ENCODE assay signal across 18 cellular contexts in genomic region chr2:197897944-197898678, GRCh38.
A peak's percentile ranks its signal among the peaks of the same experiment; 100 is the strongest.
DNase-seq lines count a peak whose midpoint lies in the region; ATAC-seq and TF ChIP-seq lines count a peak whose summit lies in the region.
"Had no signal": no experiment of that assay in that cellular context is flagged by ENCODE, and none has a peak within 500 bp of the region (broad histone marks: within the 10 kb centered on the region; RNA-seq: fewer than 3 reads in every experiment).

No MANE protein-coding gene starts in this region.

- WGBS in heart right ventricle, 2 donors, result 72 to 78% methylated on average over 4 of the region's 4 CpGs

- CTCF ChIA-PET in activated CD4-positive, alpha-beta T cell treated with anti-CD3 and anti-CD28 coated beads for 36 hours (lab: Charles Lee), result interaction anchor here (1.0 kb wide), 1 partner anchor 23 kb away, joined by 3 read pairs; no protein-coding TSS in a partner anchor

- H3K9me3 ChIP-seq in left ventricle myocardium inferior (replicated peaks), result no peaks in the 10 kb centered on the region
- no peaks in the 10 kb centered on the region for H3K9me3 ChIP-seq in heart right ventricle
- no peaks in the 10 kb centered on the region for H3K9me3 ChIP-seq in gastrocnemius medialis
- H3K9me3 ChIP-seq: BE2C, BLaER1, Caco-2 had no signal

- no peaks in the 10 kb centered on the region for H3K36me3 ChIP-seq in left ventricle myocardium inferior
- no peaks in the 10 kb centered on the region for H3K36me3 ChIP-seq in heart right ventricle
- no peaks in the 10 kb centered on the region for H3K36me3 ChIP-seq in gastrocnemius medialis
- H3K36me3 ChIP-seq: BE2C, BLaER1 had no signal

- H3K4me1 ChIP-seq in left ventricle myocardium inferior (peaks cover 65% of the 10 kb centered on the region), heart right ventricle (peaks cover 0 to 55% (median 23%) of the 10 kb centered on the region in 9 donors), gastrocnemius medialis (peaks cover 27 to 53% of the 10 kb centered on the region in 2 donors)
- H3K4me1 ChIP-seq: BE2C, Caco-2 had no signal

- H3K4me3 Mint-ChIP-seq in activated CD4-positive, alpha-beta T cell treated with anti-CD3 and anti-CD28 coated beads for 36 hours, result no peak overlapping the region
- H3K4me3 Mint-ChIP-seq: CD4-positive, alpha-beta memory T cell; CD4-positive, CD25-positive, alpha-beta regulatory T cell had no signal

- in situ Hi-C loops in gastrocnemius medialis (cut with MboI; ENCODE audit: low sequenced_read_pairs in 4 of 4), result no loop called here

- peaks cover 38% of the 10 kb centered on the region for H3K4me1 Mint-ChIP-seq in activated CD4-positive, alpha-beta T cell treated with anti-CD3 and anti-CD28 coated beads for 36 hours

- POLR2A ChIA-PET in activated CD4-positive, alpha-beta T cell treated with anti-CD3 and anti-CD28 coated beads for 36 hours (lab: Charles Lee), result interaction anchor here (1.0 kb wide), 1 partner anchor 9 kb away, joined by 3 read pairs; no protein-coding TSS in a partner anchor

- DNase-seq in activated CD4-positive, alpha-beta T cell treated with anti-CD3 and anti-CD28 coated beads for 36 hours, result peak; percentile 8
- DNase-seq in activated CD4-positive, alpha-beta T cell treated with anti-CD3 and anti-CD28 coated beads, Interleukin-2, amount 50 U/mL, for 1 hour, result no peak
- DNase-seq in left ventricle myocardium inferior (no peak), heart right ventricle (no peak), gastrocnemius medialis (no peak)
- DNase-seq: 8988T; ACHN; BE2C; C1 segment of cervical spinal cord; Caco-2; Calu3; CD4-positive, alpha-beta memory T cell; CD4-positive, CD25-positive, alpha-beta regulatory T cell; DMS79 treated with DMSO at 0.1 percent for 48 hours; GF-D8 had no signal

- no peaks in the 10 kb centered on the region for H3K36me3 Mint-ChIP-seq in activated CD4-positive, alpha-beta T cell treated with anti-CD3 and anti-CD28 coated beads for 36 hours (ENCODE audit: low read depth)
- H3K36me3 Mint-ChIP-seq: CD14-positive monocyte had no signal

- ATAC-seq in activated CD4-positive, alpha-beta T cell treated with anti-CD3 and anti-CD28 coated beads for 36 hours, result no peak
- ATAC-seq in heart right ventricle, result no peak
- ATAC-seq in gastrocnemius medialis, result peak; percentile 47 to 72
- ATAC-seq in GM21423 (IDR thresholded peaks at IDR 0.05; ENCODE audit: unreplicated experiment), result no peak

- no peak for TF ChIP-seq POLR2A in gastrocnemius medialis (IDR thresholded peaks at IDR 0.05)

- H3K9me3 Mint-ChIP-seq in activated CD4-positive, alpha-beta T cell treated with anti-CD3 and anti-CD28 coated beads for 36 hours (ENCODE audit: low read depth), result no peaks in the 10 kb centered on the region
- H3K9me3 Mint-ChIP-seq: CD4-positive, CD25-positive, alpha-beta regulatory T cell had no signal

- no peak overlapping the region for H3K27ac Mint-ChIP-seq in activated CD4-positive, alpha-beta T cell treated with anti-CD3 and anti-CD28 coated beads for 36 hours
- H3K27ac Mint-ChIP-seq: CD14-positive monocyte; CD4-positive, alpha-beta memory T cell; CD4-positive, CD25-positive, alpha-beta regulatory T cell had no signal

- TF ChIP-seq CTCF in left ventricle myocardium inferior (IDR thresholded peaks at IDR 0.05; ENCODE audit: borderline replicate concordance) (no peak), heart right ventricle (IDR thresholded peaks at IDR 0.05) (no peak), gastrocnemius medialis (IDR thresholded peaks at IDR 0.05 in 4 of 5, conservative IDR thresholded peaks at IDR 0.05 in 1 of 5) (no peak)

- peaks cover 5% of the 10 kb centered on the region for H3K27me3 ChIP-seq in left ventricle myocardium inferior (ENCODE audit: low read depth)
- H3K27me3 ChIP-seq in heart right ventricle, result peaks cover 0 to 12% (median 0%) of the 10 kb centered on the region in 7 donors
- no peaks in the 10 kb centered on the region for H3K27me3 ChIP-seq in gastrocnemius medialis
- H3K27me3 ChIP-seq: BE2C, BLaER1 had no signal

- H3K27ac ChIP-seq in left ventricle myocardium inferior (replicated peaks) (peak overlapping the region; percentile 52), heart right ventricle (peak overlapping the region in 4 of 10 donors; percentile 6 to 22 (median 14)), gastrocnemius medialis (peak overlapping the region in 2 of 4 donors; percentile 6 to 66)
- H3K27ac ChIP-seq: BLaER1 had no signal

- H3K4me3 ChIP-seq in left ventricle myocardium inferior, result no peak overlapping the region
- no peak overlapping the region for H3K4me3 ChIP-seq in heart right ventricle
- peak overlapping the region in 1 of 4 donors; percentile 1 for H3K4me3 ChIP-seq in gastrocnemius medialis
- H3K4me3 ChIP-seq: BLaER1 had no signal

- intact Hi-C loops in activated CD4-positive, alpha-beta T cell treated with anti-CD3 and anti-CD28 coated beads for 36 hours (cut with DNase I, micrococcal nuclease), result no loop called here
- intact Hi-C loops in left ventricle myocardium inferior (cut with micrococcal nuclease), result no loop called here
- intact Hi-C loops in heart right ventricle (cut with DNase I), result loop anchor here in 2 of 10 donors (10.0 kb wide), 2 partner anchors 93 to 227 kb away; partner anchors contain the start of gene PLCL1 (in 1 of the 2)
- intact Hi-C loops in gastrocnemius medialis (cut with DNase I; ENCODE audit: low total_unique reads), result no loop called here

- no peaks in the 10 kb centered on the region for H3K27me3 Mint-ChIP-seq in activated CD4-positive, alpha-beta T cell treated with anti-CD3 and anti-CD28 coated beads for 36 hours
- H3K27me3 Mint-ChIP-seq: CD4-positive, alpha-beta memory T cell had no signal

Comparison
In these comparisons a context has a peak if more than half of its experiments do, and no peak if none do; other contexts are left out.
1. ATAC-seq: peak in gastrocnemius medialis (2 of 2); none in activated CD4-positive, alpha-beta T cell treated with anti-CD3 and anti-CD28 coated beads for 36 hours (single experiment), heart right ventricle (0 of 8) and GM21423 (single experiment).